1 cellular context compared by ENCODE assay signal in the genomic region with DNA sequence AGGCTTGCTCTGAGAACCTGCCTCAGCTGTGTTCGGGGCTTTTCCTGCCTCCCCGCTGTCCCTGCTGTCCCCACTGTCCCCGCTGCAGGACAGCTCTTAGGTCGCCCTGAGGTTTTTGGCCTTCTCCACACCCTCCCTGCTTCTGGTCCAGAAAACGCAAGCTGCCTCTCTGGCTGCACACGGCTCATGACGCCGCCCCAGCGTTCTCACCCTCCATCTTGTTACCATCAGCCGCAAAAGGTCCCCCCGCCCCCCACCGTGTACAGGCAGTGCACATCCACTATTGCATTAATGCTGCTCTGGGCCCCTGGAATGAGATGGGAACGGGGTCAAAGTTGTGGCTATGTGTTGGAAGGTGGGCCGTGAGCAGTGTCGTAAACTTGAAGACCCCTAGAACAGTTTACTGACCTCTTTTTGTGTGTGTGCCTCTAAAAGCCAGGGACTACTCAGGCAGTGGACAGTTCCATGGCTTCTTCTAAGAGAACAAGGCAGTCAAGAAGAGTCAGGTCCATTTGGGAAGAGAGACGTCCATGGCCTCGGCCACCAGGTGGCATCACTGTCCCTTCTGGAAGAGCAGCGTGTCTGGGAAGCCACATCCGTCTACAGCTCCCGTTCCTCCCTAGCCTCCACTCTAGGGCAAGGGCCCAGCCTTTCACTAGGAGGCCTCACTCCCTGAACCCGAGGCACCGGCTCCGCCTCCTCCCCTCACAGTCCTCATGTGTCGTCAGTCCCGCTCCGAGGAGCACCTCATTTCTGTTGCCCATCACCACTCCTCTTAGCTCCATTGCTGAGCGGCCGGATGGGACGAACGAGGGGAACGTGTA.
A peak's percentile ranks its signal among the peaks of the same experiment; 100 is the strongest.
TF ChIP-seq lines count a peak whose summit lies in the region.

No MANE protein-coding gene starts in this region.

TF ChIP-seq in K562, 482 proteins besides CTCF, POLR2A, EP300 and RAD21 (continued from another document and continues in another):
- TF ChIP-seq, protein P1, sequence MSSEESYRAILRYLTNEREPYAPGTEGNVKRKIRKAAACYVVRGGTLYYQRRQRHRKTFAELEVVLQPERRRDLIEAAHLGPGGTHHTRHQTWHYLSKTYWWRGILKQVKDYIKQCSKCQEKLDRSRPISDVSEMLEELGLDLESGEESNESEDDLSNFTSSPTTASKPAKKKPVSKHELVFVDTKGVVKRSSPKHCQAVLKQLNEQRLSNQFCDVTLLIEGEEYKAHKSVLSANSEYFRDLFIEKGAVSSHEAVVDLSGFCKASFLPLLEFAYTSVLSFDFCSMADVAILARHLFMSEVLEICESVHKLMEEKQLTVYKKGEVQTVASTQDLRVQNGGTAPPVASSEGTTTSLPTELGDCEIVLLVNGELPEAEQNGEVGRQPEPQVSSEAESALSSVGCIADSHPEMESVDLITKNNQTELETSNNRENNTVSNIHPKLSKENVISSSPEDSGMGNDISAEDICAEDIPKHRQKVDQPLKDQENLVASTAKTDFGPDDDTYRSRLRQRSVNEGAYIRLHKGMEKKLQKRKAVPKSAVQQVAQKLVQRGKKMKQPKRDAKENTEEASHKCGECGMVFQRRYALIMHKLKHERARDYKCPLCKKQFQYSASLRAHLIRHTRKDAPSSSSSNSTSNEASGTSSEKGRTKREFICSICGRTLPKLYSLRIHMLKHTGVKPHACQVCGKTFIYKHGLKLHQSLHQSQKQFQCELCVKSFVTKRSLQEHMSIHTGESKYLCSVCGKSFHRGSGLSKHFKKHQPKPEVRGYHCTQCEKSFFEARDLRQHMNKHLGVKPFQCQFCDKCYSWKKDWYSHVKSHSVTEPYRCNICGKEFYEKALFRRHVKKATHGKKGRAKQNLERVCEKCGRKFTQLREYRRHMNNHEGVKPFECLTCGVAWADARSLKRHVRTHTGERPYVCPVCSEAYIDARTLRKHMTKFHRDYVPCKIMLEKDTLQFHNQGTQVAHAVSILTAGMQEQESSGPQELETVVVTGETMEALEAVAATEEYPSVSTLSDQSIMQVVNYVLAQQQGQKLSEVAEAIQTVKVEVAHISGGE (CRISPR knock-in tag; IDR thresholded peaks at IDR 0.05), result no peak
- TF ChIP-seq, protein P2, sequence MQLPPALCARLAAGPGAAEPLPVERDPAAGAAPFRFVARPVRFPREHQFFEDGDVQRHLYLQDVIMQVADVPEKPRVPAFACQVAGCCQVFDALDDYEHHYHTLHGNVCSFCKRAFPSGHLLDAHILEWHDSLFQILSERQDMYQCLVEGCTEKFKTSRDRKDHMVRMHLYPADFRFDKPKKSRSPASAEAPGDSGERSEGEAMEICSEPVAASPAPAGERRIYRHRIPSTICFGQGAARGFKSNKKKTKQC (CRISPR knock-in tag; IDR thresholded peaks at IDR 0.05), result 0 out of 2 replicates have a peak, but pooled peaks have one; percentile 60
- TF ChIP-seq OTX1 (CRISPR knock-in tag; IDR thresholded peaks at IDR 0.05) (0 out of 2 replicates have a peak, but pooled peaks have one; percentile 15), CBX1 (IDR thresholded peaks at IDR 0.05; ENCODE audit: low read depth) (no peak), YY1 (IDR thresholded peaks at IDR 0.05; ENCODE audit: borderline replicate concordance in 1 of 3, control insufficient read depth in 1 of 3, extremely low read depth in 1 of 3, insufficient read depth in 3 of 3, insufficient read length in 1 of 3, insufficient replicate concordance in 2 of 3, low read depth in 1 of 3, low read length in 2 of 3) (peak in 2 of 3 experiments; percentile 56 to 66), GATAD2B (IDR thresholded peaks at IDR 0.05; ENCODE audit: borderline replicate concordance) (no peak), ELF1 (tag; IDR thresholded peaks at IDR 0.05) (no peak), TARDBP (IDR thresholded peaks at IDR 0.05) (peak; percentile 80; the same call in 1 of the 2 replicates), HIVEP1 (CRISPR knock-in tag; IDR thresholded peaks at IDR 0.05) (no peak), HDAC8 (tag; IDR thresholded peaks at IDR 0.05) (no peak), ZNF3 (CRISPR knock-in tag; IDR thresholded peaks at IDR 0.05) (no peak), ZNF830 (CRISPR knock-in tag; IDR thresholded peaks at IDR 0.05) (no peak), ZNF146 (CRISPR knock-in tag; IDR thresholded peaks at IDR 0.05; ENCODE audit: unreplicated experiment) (no peak), RBM25 (IDR thresholded peaks at IDR 0.05; ENCODE audit: low read depth, low read length, severe bottlenecking) (no peak), RFX5 (IDR thresholded peaks at IDR 0.05; ENCODE audit: low read depth, low read length) (no peak), NFIX (CRISPR knock-in tag; IDR thresholded peaks at IDR 0.05; ENCODE audit: low read depth) (no peak), ZNF143 (CRISPR knock-in tag; IDR thresholded peaks at IDR 0.05) (0 out of 2 replicates have a peak, but pooled peaks have one; percentile 15), ATF7 (IDR thresholded peaks at IDR 0.05) (peak; percentile 67), BMI1 (IDR thresholded peaks at IDR 0.05; ENCODE audit: low read length) (no peak), NR2F6 (CRISPR knock-in tag; IDR thresholded peaks at IDR 0.05) (no peak), FOXA3 (CRISPR knock-in tag; conservative IDR thresholded peaks at IDR 0.05 in 1 of 2, IDR thresholded peaks at IDR 0.05 in 1 of 2) (0 out of 4 replicates have a peak, but pooled peaks of 1 of the 2 experiments have one; percentile 38), RBBP5 (IDR thresholded peaks at IDR 0.05; ENCODE audit: borderline replicate concordance, insufficient read depth, low read length, poor library complexity, severe bottlenecking) (no peak), NONO (IDR thresholded peaks at IDR 0.05; ENCODE audit: low read depth in 2 of 2, low read length in 1 of 2) (no peak), L3MBTL2 (IDR thresholded peaks at IDR 0.05) (peak; percentile 73; the same call in 1 of the 2 replicates), ZNF668 (CRISPR knock-in tag; IDR thresholded peaks at IDR 0.05) (no peak)
- TF ChIP-seq, protein P3, sequence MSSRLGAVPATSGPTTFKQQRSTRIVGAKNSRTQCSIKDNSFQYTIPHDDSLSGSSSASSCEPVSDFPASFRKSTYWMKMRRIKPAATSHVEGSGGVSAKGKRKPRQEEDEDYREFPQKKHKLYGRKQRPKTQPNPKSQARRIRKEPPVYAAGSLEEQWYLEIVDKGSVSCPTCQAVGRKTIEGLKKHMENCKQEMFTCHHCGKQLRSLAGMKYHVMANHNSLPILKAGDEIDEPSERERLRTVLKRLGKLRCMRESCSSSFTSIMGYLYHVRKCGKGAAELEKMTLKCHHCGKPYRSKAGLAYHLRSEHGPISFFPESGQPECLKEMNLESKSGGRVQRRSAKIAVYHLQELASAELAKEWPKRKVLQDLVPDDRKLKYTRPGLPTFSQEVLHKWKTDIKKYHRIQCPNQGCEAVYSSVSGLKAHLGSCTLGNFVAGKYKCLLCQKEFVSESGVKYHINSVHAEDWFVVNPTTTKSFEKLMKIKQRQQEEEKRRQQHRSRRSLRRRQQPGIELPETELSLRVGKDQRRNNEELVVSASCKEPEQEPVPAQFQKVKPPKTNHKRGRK (tag; IDR thresholded peaks at IDR 0.05), result no peak
- TF ChIP-seq, protein P4, sequence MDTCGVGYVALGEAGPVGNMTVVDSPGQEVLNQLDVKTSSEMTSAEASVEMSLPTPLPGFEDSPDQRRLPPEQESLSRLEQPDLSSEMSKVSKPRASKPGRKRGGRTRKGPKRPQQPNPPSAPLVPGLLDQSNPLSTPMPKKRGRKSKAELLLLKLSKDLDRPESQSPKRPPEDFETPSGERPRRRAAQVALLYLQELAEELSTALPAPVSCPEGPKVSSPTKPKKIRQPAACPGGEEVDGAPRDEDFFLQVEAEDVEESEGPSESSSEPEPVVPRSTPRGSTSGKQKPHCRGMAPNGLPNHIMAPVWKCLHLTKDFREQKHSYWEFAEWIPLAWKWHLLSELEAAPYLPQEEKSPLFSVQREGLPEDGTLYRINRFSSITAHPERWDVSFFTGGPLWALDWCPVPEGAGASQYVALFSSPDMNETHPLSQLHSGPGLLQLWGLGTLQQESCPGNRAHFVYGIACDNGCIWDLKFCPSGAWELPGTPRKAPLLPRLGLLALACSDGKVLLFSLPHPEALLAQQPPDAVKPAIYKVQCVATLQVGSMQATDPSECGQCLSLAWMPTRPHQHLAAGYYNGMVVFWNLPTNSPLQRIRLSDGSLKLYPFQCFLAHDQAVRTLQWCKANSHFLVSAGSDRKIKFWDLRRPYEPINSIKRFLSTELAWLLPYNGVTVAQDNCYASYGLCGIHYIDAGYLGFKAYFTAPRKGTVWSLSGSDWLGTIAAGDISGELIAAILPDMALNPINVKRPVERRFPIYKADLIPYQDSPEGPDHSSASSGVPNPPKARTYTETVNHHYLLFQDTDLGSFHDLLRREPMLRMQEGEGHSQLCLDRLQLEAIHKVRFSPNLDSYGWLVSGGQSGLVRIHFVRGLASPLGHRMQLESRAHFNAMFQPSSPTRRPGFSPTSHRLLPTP (IDR thresholded peaks at IDR 0.05; ENCODE audit: borderline replicate concordance, extremely low read depth, insufficient read length), result no peak
- TF ChIP-seq, protein P5, sequence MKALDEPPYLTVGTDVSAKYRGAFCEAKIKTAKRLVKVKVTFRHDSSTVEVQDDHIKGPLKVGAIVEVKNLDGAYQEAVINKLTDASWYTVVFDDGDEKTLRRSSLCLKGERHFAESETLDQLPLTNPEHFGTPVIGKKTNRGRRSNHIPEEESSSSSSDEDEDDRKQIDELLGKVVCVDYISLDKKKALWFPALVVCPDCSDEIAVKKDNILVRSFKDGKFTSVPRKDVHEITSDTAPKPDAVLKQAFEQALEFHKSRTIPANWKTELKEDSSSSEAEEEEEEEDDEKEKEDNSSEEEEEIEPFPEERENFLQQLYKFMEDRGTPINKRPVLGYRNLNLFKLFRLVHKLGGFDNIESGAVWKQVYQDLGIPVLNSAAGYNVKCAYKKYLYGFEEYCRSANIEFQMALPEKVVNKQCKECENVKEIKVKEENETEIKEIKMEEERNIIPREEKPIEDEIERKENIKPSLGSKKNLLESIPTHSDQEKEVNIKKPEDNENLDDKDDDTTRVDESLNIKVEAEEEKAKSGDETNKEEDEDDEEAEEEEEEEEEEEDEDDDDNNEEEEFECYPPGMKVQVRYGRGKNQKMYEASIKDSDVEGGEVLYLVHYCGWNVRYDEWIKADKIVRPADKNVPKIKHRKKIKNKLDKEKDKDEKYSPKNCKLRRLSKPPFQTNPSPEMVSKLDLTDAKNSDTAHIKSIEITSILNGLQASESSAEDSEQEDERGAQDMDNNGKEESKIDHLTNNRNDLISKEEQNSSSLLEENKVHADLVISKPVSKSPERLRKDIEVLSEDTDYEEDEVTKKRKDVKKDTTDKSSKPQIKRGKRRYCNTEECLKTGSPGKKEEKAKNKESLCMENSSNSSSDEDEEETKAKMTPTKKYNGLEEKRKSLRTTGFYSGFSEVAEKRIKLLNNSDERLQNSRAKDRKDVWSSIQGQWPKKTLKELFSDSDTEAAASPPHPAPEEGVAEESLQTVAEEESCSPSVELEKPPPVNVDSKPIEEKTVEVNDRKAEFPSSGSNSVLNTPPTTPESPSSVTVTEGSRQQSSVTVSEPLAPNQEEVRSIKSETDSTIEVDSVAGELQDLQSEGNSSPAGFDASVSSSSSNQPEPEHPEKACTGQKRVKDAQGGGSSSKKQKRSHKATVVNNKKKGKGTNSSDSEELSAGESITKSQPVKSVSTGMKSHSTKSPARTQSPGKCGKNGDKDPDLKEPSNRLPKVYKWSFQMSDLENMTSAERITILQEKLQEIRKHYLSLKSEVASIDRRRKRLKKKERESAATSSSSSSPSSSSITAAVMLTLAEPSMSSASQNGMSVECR (CRISPR knock-in tag; IDR thresholded peaks at IDR 0.05), result peak; percentile 37; the same call in 1 of the 2 replicates
- TF ChIP-seq, protein P6, sequence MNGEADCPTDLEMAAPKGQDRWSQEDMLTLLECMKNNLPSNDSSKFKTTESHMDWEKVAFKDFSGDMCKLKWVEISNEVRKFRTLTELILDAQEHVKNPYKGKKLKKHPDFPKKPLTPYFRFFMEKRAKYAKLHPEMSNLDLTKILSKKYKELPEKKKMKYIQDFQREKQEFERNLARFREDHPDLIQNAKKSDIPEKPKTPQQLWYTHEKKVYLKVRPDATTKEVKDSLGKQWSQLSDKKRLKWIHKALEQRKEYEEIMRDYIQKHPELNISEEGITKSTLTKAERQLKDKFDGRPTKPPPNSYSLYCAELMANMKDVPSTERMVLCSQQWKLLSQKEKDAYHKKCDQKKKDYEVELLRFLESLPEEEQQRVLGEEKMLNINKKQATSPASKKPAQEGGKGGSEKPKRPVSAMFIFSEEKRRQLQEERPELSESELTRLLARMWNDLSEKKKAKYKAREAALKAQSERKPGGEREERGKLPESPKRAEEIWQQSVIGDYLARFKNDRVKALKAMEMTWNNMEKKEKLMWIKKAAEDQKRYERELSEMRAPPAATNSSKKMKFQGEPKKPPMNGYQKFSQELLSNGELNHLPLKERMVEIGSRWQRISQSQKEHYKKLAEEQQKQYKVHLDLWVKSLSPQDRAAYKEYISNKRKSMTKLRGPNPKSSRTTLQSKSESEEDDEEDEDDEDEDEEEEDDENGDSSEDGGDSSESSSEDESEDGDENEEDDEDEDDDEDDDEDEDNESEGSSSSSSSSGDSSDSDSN (IDR thresholded peaks at IDR 0.05; ENCODE audit: borderline replicate concordance in 1 of 2, low read depth in 2 of 2, low read length in 2 of 2), result peak; percentile 24 to 84; a peak in 2 of 4 replicates
- TF ChIP-seq, protein P7, sequence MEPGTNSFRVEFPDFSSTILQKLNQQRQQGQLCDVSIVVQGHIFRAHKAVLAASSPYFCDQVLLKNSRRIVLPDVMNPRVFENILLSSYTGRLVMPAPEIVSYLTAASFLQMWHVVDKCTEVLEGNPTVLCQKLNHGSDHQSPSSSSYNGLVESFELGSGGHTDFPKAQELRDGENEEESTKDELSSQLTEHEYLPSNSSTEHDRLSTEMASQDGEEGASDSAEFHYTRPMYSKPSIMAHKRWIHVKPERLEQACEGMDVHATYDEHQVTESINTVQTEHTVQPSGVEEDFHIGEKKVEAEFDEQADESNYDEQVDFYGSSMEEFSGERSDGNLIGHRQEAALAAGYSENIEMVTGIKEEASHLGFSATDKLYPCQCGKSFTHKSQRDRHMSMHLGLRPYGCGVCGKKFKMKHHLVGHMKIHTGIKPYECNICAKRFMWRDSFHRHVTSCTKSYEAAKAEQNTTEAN (CRISPR knock-in tag; IDR thresholded peaks at IDR 0.05), result no peak
- TF ChIP-seq, protein P8, sequence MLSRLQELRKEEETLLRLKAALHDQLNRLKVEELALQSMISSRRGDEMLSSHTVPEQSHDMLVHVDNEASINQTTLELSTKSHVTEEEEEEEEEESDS (CRISPR knock-in tag; IDR thresholded peaks at IDR 0.05), result no peak
- TF ChIP-seq, protein P9, sequence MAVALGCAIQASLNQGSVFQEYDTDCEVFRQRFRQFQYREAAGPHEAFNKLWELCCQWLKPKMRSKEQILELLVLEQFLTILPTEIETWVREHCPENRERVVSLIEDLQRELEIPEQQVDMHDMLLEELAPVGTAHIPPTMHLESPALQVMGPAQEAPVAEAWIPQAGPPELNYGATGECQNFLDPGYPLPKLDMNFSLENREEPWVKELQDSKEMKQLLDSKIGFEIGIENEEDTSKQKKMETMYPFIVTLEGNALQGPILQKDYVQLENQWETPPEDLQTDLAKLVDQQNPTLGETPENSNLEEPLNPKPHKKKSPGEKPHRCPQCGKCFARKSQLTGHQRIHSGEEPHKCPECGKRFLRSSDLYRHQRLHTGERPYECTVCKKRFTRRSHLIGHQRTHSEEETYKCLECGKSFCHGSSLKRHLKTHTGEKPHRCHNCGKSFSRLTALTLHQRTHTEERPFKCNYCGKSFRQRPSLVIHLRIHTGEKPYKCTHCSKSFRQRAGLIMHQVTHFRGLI (CRISPR knock-in tag; IDR thresholded peaks at IDR 0.05), result no peak
- TF ChIP-seq, protein P10, sequence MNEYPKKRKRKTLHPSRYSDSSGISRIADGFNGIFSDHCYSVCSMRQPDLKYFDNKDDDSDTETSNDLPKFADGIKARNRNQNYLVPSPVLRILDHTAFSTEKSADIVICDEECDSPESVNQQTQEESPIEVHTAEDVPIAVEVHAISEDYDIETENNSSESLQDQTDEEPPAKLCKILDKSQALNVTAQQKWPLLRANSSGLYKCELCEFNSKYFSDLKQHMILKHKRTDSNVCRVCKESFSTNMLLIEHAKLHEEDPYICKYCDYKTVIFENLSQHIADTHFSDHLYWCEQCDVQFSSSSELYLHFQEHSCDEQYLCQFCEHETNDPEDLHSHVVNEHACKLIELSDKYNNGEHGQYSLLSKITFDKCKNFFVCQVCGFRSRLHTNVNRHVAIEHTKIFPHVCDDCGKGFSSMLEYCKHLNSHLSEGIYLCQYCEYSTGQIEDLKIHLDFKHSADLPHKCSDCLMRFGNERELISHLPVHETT (CRISPR knock-in tag; conservative IDR thresholded peaks at IDR 0.05 in 1 of 2, IDR thresholded peaks at IDR 0.05 in 1 of 2), result no peak
